2 cellular contexts compared by ENCODE assay signal in genomic region chr1:67413101-67413500, GRCh38.
TF ChIP-seq lines count a peak whose summit lies in the region.

No MANE protein-coding gene starts in this region.

TF ChIP-seq in GM12891, 5 proteins besides CTCF, POLR2A, EP300 and RAD21:
- TF ChIP-seq SPI1 (IDR thresholded peaks at IDR 0.05; ENCODE audit: low read depth, low read length): peak; percentile 65

TF ChIP-seq in GM12878, 131 proteins besides CTCF, POLR2A, EP300 and RAD21:
- TF ChIP-seq IKZF1 (conservative IDR thresholded peaks at IDR 0.05) (0 out of 2 replicates have a peak, but pooled peaks have one; percentile 18), MTA2 (IDR thresholded peaks at IDR 0.05; ENCODE audit: low read depth) (peak; percentile 68), IKZF2 (IDR thresholded peaks at IDR 0.05) (peak; percentile 61 to 67; a peak in 3 of 4 replicates), RUNX3 (IDR thresholded peaks at IDR 0.05; ENCODE audit: low read length) (0 out of 2 replicates have a peak, but pooled peaks have one; percentile 26), RELB (IDR thresholded peaks at IDR 0.05; ENCODE audit: low read depth) (peak; percentile 63; the same call in 1 of the 2 replicates), SPI1 (IDR thresholded peaks at IDR 0.05; ENCODE audit: borderline replicate concordance, insufficient read depth, low read depth, low read length) (peak; percentile 62), DPF2 (IDR thresholded peaks at IDR 0.05) (peak; percentile 35; the same call in 1 of the 2 replicates)
TF ChIP-seq in GM12878: peak in this region for 7; not testable (repeated sequence) for 124.
